In genomic region chr14:89680156-89680555, GRCh38 we compare ENCODE assay signal across 23 cellular contexts.
DNase-seq lines count a peak whose midpoint lies in the region; ATAC-seq, FAIRE-seq and TF ChIP-seq lines count a peak whose summit lies in the region.
"Had no signal": no experiment of that assay in that cellular context is flagged by ENCODE, and none has a peak within 500 bp of the region (broad histone marks: within the 10 kb centered on the region; RNA-seq: fewer than 3 reads in every experiment).

No MANE protein-coding gene starts in this region.

- H3K4me1 Mint-ChIP-seq in CD4-positive, alpha-beta T cell (ENCODE audit: low read depth), result peaks cover 56% of the 10 kb centered on the region
- H3K4me1 Mint-ChIP-seq in activated naive CD8-positive, alpha-beta T cell (ENCODE audit: low read depth), result peaks cover 54% of the 10 kb centered on the region
- H3K4me1 Mint-ChIP-seq in naive thymus-derived CD8-positive, alpha-beta T cell, result peaks cover 26 to 55% (median 52%) of the 10 kb centered on the region in 4 donors

- intact Hi-C loops in CD4-positive, alpha-beta T cell (cut with DNase I, micrococcal nuclease), result loop anchor here in 1 of 2 experiments (5.0 kb wide), 1 partner anchor 48 kb away; no protein-coding TSS in a partner anchor

- ATAC-seq in CD4-positive, alpha-beta T cell (ENCODE audit: poor library complexity), result no peak
- ATAC-seq in naive thymus-derived CD8-positive, alpha-beta T cell, result no peak
- no peak for ATAC-seq in GM21390 (IDR thresholded peaks at IDR 0.05; ENCODE audit: unreplicated experiment)
- ATAC-seq: HepG2, lower lobe of right lung had no signal

- DNase-seq in CD4-positive, alpha-beta T cell, result no peak
- DNase-seq in GM19239 (ENCODE audit: insufficient read length, low spot score) (no peak), MV-4-11 (lab: John Stamatoyannopoulos, UW) (no peak), GOT3 (lab: John Stamatoyannopoulos, UW) (no peak)
- no peak for DNase-seq in naive thymus-derived CD8-positive, alpha-beta T cell
- DNase-seq: activated naive CD4-positive, alpha-beta T cell; cerebellar nuclear complex; DMS79; Kasumi-1; kidney; lower lobe of right lung; NCI-H1694 treated with DMSO at 0.1 percent for 48 hours; NCI-H526 treated with DMSO at 0.1 percent for 48 hours; stomach had no signal

- H3K9me3 Mint-ChIP-seq in CD4-positive, alpha-beta T cell, result peaks cover 2% of the 10 kb centered on the region
- H3K9me3 Mint-ChIP-seq in activated naive CD8-positive, alpha-beta T cell (ENCODE audit: low read depth), result peaks cover 3% of the 10 kb centered on the region
- H3K9me3 Mint-ChIP-seq in naive thymus-derived CD8-positive, alpha-beta T cell, result peaks cover 0 to 5% (median 2%) of the 10 kb centered on the region in 9 donors

- no peaks in the 10 kb centered on the region for H3K27me3 Mint-ChIP-seq in CD4-positive, alpha-beta T cell
- no peaks in the 10 kb centered on the region for H3K27me3 Mint-ChIP-seq in activated naive CD8-positive, alpha-beta T cell
- H3K27me3 Mint-ChIP-seq in naive thymus-derived CD8-positive, alpha-beta T cell, result no peaks in the 10 kb centered on the region
- H3K27me3 Mint-ChIP-seq: progenitor cell of endocrine pancreas had no signal

- H3K27me3 ChIP-seq in CD4-positive, alpha-beta T cell (ENCODE audit: control insufficient read depth, insufficient read depth, low read length), result no peaks in the 10 kb centered on the region
- H3K27me3 ChIP-seq: stomach, tibial nerve had no signal

- H3K36me3 Mint-ChIP-seq in CD4-positive, alpha-beta T cell (ENCODE audit: low read depth), result no peaks in the 10 kb centered on the region
- H3K36me3 Mint-ChIP-seq in activated naive CD8-positive, alpha-beta T cell, result no peaks in the 10 kb centered on the region
- H3K36me3 Mint-ChIP-seq in naive thymus-derived CD8-positive, alpha-beta T cell, result peaks cover 0 to 9% (median 0%) of the 10 kb centered on the region in 3 donors

- peak; percentile 48 for FAIRE-seq in GM19239 (lab: Jason Lieb, UNC)
- FAIRE-seq: endothelial cell of umbilical vein, HepG2, kidney had no signal

- peaks cover 9% of the 10 kb centered on the region for H3K9me3 ChIP-seq in CD4-positive, alpha-beta T cell (ENCODE audit: control insufficient read depth, low read length)
- H3K9me3 ChIP-seq: HAP-1, lower lobe of right lung had no signal

- H3K27ac Mint-ChIP-seq in CD4-positive, alpha-beta T cell, result peak overlapping the region; percentile 92
- H3K27ac Mint-ChIP-seq in activated naive CD8-positive, alpha-beta T cell, result peak overlapping the region; percentile 98
- H3K27ac Mint-ChIP-seq in naive thymus-derived CD8-positive, alpha-beta T cell, result peak overlapping the region; percentile 37 to 99 (median 94)
- H3K27ac Mint-ChIP-seq: progenitor cell of endocrine pancreas had no signal

- TF ChIP-seq CTCF in CD4-positive, alpha-beta T cell (IDR thresholded peaks at IDR 0.05), result no peak

- CTCF ChIA-PET in CD4-positive, alpha-beta T cell (lab: Charles Lee), result interaction anchor here (0.9 to 1.5 kb wide), 3 partner anchors 13 to 49 kb away, joined by 3 read pairs; no protein-coding TSS in a partner anchor

- POLR2A ChIA-PET in CD4-positive, alpha-beta T cell (lab: Charles Lee), result interaction anchor here (0.7 to 3.9 kb wide), 4 partner anchors 38 to 441 kb away, joined by 3 to 29 read pairs (median 9); no protein-coding TSS in a partner anchor
- POLR2A ChIA-PET in naive thymus-derived CD8-positive, alpha-beta T cell (lab: Charles Lee), result interaction anchor here (0.6 to 3.4 kb wide), 6 partner anchors 10 to 276 kb away, joined by 3 to 21 read pairs (median 3); no protein-coding TSS in a partner anchor

- H3K4me3 Mint-ChIP-seq in CD4-positive, alpha-beta T cell, result peak overlapping the region; percentile 30
- peak overlapping the region; percentile 57 for H3K4me3 Mint-ChIP-seq in activated naive CD8-positive, alpha-beta T cell
- H3K4me3 Mint-ChIP-seq in naive thymus-derived CD8-positive, alpha-beta T cell, result peak overlapping the region in 8 of 10 donors; percentile 1 to 87 (median 52)

- H3K27ac ChIP-seq in CD4-positive, alpha-beta T cell (ENCODE audit: low read depth, low read length), result no peak overlapping the region
- H3K27ac ChIP-seq: HL-60, tibial nerve, VCaP had no signal
